ENCODE assay signal across 1 cellular context in genomic region chr3:188106006-188106405, GRCh38.
TF ChIP-seq lines count a peak whose summit lies in the region.

No MANE protein-coding gene starts in this region.

TF ChIP-seq in HepG2, 621 proteins besides CTCF, POLR2A, EP300 and RAD21 (continued from another document and continues in another):
- TF ChIP-seq ARHGAP35 (CRISPR knock-in tag; IDR thresholded peaks at IDR 0.05; ENCODE audit: borderline replicate concordance) (no peak), GFI1 (CRISPR knock-in tag; IDR thresholded peaks at IDR 0.05; ENCODE audit: borderline replicate concordance) (no peak), KMT2A (CRISPR knock-in tag; IDR thresholded peaks at IDR 0.05) (no peak), TRAFD1 (CRISPR knock-in tag; IDR thresholded peaks at IDR 0.05; ENCODE audit: borderline replicate concordance) (no peak), SOX13 (IDR thresholded peaks at IDR 0.05) (no peak), SOX13 (CRISPR knock-in tag; conservative IDR thresholded peaks at IDR 0.05 in 1 of 2, IDR thresholded peaks at IDR 0.05 in 1 of 2) (peak in 1 of 2 experiments; percentile 54; a peak in 1 of 4 replicates), NFE2L2 (IDR thresholded peaks at IDR 0.05; ENCODE audit: low read length) (no peak), EZH2 (conservative IDR thresholded peaks at IDR 0.05; ENCODE audit: low read depth, low read length) (no peak), PHF21A (CRISPR knock-in tag; IDR thresholded peaks at IDR 0.05) (no peak), THRA (CRISPR knock-in tag; IDR thresholded peaks at IDR 0.05; ENCODE audit: borderline replicate concordance) (no peak), ZNF20 (CRISPR knock-in tag; IDR thresholded peaks at IDR 0.05) (no peak), CENPBD1 (CRISPR knock-in tag; IDR thresholded peaks at IDR 0.05; ENCODE audit: borderline replicate concordance, low read depth) (no peak), HMG20A (CRISPR knock-in tag; IDR thresholded peaks at IDR 0.05; ENCODE audit: borderline replicate concordance) (peak; percentile 35; the same call in 1 of the 2 replicates), ZNF784 (CRISPR knock-in tag; IDR thresholded peaks at IDR 0.05; ENCODE audit: borderline replicate concordance) (no peak), ZNF644 (CRISPR knock-in tag; IDR thresholded peaks at IDR 0.05; ENCODE audit: low read depth) (0 out of 2 replicates have a peak, but pooled peaks have one; percentile 52), HCFC1 (IDR thresholded peaks at IDR 0.05; ENCODE audit: low read depth, low read length) (no peak), BRCA1 (CRISPR knock-in tag; IDR thresholded peaks at IDR 0.05) (no peak), MIXL1 (CRISPR knock-in tag; IDR thresholded peaks at IDR 0.05) (peak; percentile 57; the same call in 1 of the 2 replicates), ZNF441 (CRISPR knock-in tag; IDR thresholded peaks at IDR 0.05; ENCODE audit: borderline replicate concordance) (no peak), FOSL2 (CRISPR knock-in tag; IDR thresholded peaks at IDR 0.05) (peak; percentile 42; the same call in 1 of the 2 replicates), ZNF670 (CRISPR knock-in tag; IDR thresholded peaks at IDR 0.05; ENCODE audit: borderline replicate concordance) (no peak), ZBED4 (CRISPR knock-in tag; IDR thresholded peaks at IDR 0.05; ENCODE audit: borderline replicate concordance) (no peak), ARID5B (CRISPR knock-in tag; IDR thresholded peaks at IDR 0.05) (peak; percentile 56), GABPB1 (CRISPR knock-in tag; IDR thresholded peaks at IDR 0.05) (no peak), ATF4 (CRISPR knock-in tag; IDR thresholded peaks at IDR 0.05) (peak in 1 of 2 experiments; percentile 71; a peak in 1 of 4 replicates), KAT8 (CRISPR knock-in tag; IDR thresholded peaks at IDR 0.05) (no peak), MLLT10 (CRISPR knock-in tag; IDR thresholded peaks at IDR 0.05) (no peak), ZNF407 (CRISPR knock-in tag; IDR thresholded peaks at IDR 0.05; ENCODE audit: not compliant biosample characterization) (no peak)
- TF ChIP-seq, protein P1, sequence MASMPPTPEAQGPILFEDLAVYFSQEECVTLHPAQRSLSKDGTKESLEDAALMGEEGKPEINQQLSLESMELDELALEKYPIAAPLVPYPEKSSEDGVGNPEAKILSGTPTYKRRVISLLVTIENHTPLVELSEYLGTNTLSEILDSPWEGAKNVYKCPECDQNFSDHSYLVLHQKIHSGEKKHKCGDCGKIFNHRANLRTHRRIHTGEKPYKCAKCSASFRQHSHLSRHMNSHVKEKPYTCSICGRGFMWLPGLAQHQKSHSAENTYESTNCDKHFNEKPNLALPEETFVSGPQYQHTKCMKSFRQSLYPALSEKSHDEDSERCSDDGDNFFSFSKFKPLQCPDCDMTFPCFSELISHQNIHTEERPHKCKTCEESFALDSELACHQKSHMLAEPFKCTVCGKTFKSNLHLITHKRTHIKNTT (CRISPR knock-in tag; IDR thresholded peaks at IDR 0.05): no peak
